ENCODE assay signal across 27 cellular contexts in genomic region chr2:200640171-200640570, GRCh38. TPM values are rescaled to one million over a fixed set of nuclear protein-coding genes. Genes with fewer than 3 reads are reported as not detected.
"Had no signal": no experiment of that assay in that cellular context is flagged by ENCODE, and none has a peak within 500 bp of the region (broad histone marks: within the 10 kb centered on the region; RNA-seq: fewer than 3 reads in every experiment).

No MANE protein-coding gene starts in this region.

- DNase-seq: dermis blood vessel endothelial cell; effector memory CD4-positive, alpha-beta T cell; esophagus squamous epithelium; foreskin melanocyte; glutamatergic neuron; heart right ventricle; hippocampal formation; kidney glomerular epithelial cell; left colon; natural killer cell; pancreas; right lobe of liver; small intestine; stimulated activated CD4-positive, alpha-beta T cell treated with anti-CD3 and anti-CD28 coated beads, Interleukin-15, amount 100 ng/mL, for 24 hours; stimulated activated CD4-positive, alpha-beta T cell treated with anti-CD3 and anti-CD28 coated beads, Interleukin-2, amount 100 ng/mL, for 48 hours; stimulated activated CD8-positive, alpha-beta memory T cell treated with anti-CD3 and anti-CD28 coated beads, Interleukin-4, amount 100 ng/mL, for 48 hours; stimulated activated naive CD4-positive, alpha-beta T cell treated with Interleukin-2 at 50 U/mL for 16 hours; stomach; thyroid gland had no signal

- H3K36me3 ChIP-seq: heart right ventricle, neutrophil, thyroid gland had no signal

- H3K27ac ChIP-seq: coronary artery, esophagus squamous epithelium, heart right ventricle, neutrophil, pancreas, right lobe of liver, stomach, thyroid gland had no signal

- H3K36me3 Mint-ChIP-seq: memory B cell, natural killer cell, type B pancreatic cell had no signal

- H3K27me3 ChIP-seq: esophagus squamous epithelium, heart right ventricle, neutrophil, pancreas, right lobe of liver, stomach, thyroid gland had no signal

- H3K9me3 ChIP-seq: esophagus squamous epithelium, heart right ventricle, neutrophil, pancreas, right lobe of liver, stomach, thyroid gland had no signal

- H3K4me1 ChIP-seq: esophagus squamous epithelium, pancreas, stomach had no signal

- H3K4me3 ChIP-seq: coronary artery, esophagus squamous epithelium, heart right ventricle, lung, pancreas, right lobe of liver, stomach, thyroid gland had no signal

- H3K4me3 Mint-ChIP-seq: memory B cell, natural killer cell, neural crest cell, type B pancreatic cell had no signal

- H3K4me1 Mint-ChIP-seq: memory B cell, natural killer cell, neural crest cell had no signal

- H3K9me3 Mint-ChIP-seq: memory B cell, natural killer cell, neural crest cell, type B pancreatic cell had no signal

- H3K27ac Mint-ChIP-seq: memory B cell, natural killer cell, progenitor cell of endocrine pancreas, type B pancreatic cell had no signal

- H3K27me3 Mint-ChIP-seq: progenitor cell of endocrine pancreas, type B pancreatic cell had no signal

- ATAC-seq: heart right ventricle, left colon, natural killer cell had no signal

RNA-seq across cellular contexts. Expression of gene AOX1, which starts 54.4 kb away (rescaled TPM):
- total RNA-seq: mononuclear cell, natural killer cell had no signal
